ENCODE assay signal across 1 cellular context in genomic region chr7:137462847-137463246, GRCh38.
TF ChIP-seq lines count a peak whose summit lies in the region.

No MANE protein-coding gene starts in this region.

TF ChIP-seq in SK-N-SH treated with all-trans-retinoic acid at 6 μM for 48 hours, 23 proteins besides CTCF, POLR2A, EP300 and RAD21 (continued from another document):
- no peak for TF ChIP-seq PATZ1 (CRISPR knock-in tag; IDR thresholded peaks at IDR 0.05; ENCODE audit: borderline replicate concordance)
- no peak for TF ChIP-seq PPARA (CRISPR knock-in tag; IDR thresholded peaks at IDR 0.05; ENCODE audit: borderline replicate concordance)
- TF ChIP-seq ISL1 (CRISPR knock-in tag; IDR thresholded peaks at IDR 0.05) = no peak
- no peak for TF ChIP-seq ZNF70 (CRISPR knock-in tag; IDR thresholded peaks at IDR 0.05)
- TF ChIP-seq ZFP3 (CRISPR knock-in tag; IDR thresholded peaks at IDR 0.05) = no peak
- no peak for TF ChIP-seq GLIS3 (CRISPR knock-in tag; IDR thresholded peaks at IDR 0.05)
- TF ChIP-seq ESRRG (CRISPR knock-in tag; IDR thresholded peaks at IDR 0.05) = no peak
- TF ChIP-seq TCF4 (CRISPR knock-in tag; IDR thresholded peaks at IDR 0.05; ENCODE audit: borderline replicate concordance) = no peak
- TF ChIP-seq TOX (CRISPR knock-in tag; IDR thresholded peaks at IDR 0.05; ENCODE audit: borderline replicate concordance) = no peak
- no peak for TF ChIP-seq ARNTL (CRISPR knock-in tag; IDR thresholded peaks at IDR 0.05; ENCODE audit: borderline replicate concordance, low read depth)
- no peak for TF ChIP-seq ZNF8 (CRISPR knock-in tag; IDR thresholded peaks at IDR 0.05)
